In genomic region chr3:39203862-39204261, GRCh38 we compare ENCODE assay signal across 11 cellular contexts. TPM values are rescaled to one million over a fixed set of nuclear protein-coding genes. Genes with fewer than 3 reads are reported as not detected.
"Had no signal": no experiment of that assay in that cellular context is flagged by ENCODE, and none has a peak within 500 bp of the region (broad histone marks: within the 10 kb centered on the region; RNA-seq: fewer than 3 reads in every experiment).

No MANE protein-coding gene starts in this region.

- H3K9me3 Mint-ChIP-seq: IgD-negative memory B cell had no signal

- H3K9me3 ChIP-seq: HAP-1 had no signal

- DNase-seq: GM23248, GOT3, H7, HFFc6, KBM-7 had no signal

- H3K4me3 ChIP-seq: GM23248, HAP-1 had no signal

- H3K36me3 ChIP-seq: HAP-1 had no signal

- ATAC-seq: HCT116, HepG2 had no signal

- H3K4me3 Mint-ChIP-seq: HFFc6, IgD-negative memory B cell had no signal

- FAIRE-seq: HepG2 had no signal

- H3K36me3 Mint-ChIP-seq: IgD-negative memory B cell had no signal

- H3K9ac ChIP-seq: GM23248 had no signal

- H2AFZ ChIP-seq: GM23248 had no signal

- H3K27ac ChIP-seq: GM23248 had no signal

- H3K27ac Mint-ChIP-seq: HFFc6, IgD-negative memory B cell had no signal

RNA-seq across cellular contexts. Expression of gene XIRP1, which starts 11.5 kb away (rescaled TPM):
- total RNA-seq: GM23248, H4, H7, HepG2, HFFc6, HT-29 had no signal
